ENCODE assay signal across 8 cellular contexts in the genomic region with DNA sequence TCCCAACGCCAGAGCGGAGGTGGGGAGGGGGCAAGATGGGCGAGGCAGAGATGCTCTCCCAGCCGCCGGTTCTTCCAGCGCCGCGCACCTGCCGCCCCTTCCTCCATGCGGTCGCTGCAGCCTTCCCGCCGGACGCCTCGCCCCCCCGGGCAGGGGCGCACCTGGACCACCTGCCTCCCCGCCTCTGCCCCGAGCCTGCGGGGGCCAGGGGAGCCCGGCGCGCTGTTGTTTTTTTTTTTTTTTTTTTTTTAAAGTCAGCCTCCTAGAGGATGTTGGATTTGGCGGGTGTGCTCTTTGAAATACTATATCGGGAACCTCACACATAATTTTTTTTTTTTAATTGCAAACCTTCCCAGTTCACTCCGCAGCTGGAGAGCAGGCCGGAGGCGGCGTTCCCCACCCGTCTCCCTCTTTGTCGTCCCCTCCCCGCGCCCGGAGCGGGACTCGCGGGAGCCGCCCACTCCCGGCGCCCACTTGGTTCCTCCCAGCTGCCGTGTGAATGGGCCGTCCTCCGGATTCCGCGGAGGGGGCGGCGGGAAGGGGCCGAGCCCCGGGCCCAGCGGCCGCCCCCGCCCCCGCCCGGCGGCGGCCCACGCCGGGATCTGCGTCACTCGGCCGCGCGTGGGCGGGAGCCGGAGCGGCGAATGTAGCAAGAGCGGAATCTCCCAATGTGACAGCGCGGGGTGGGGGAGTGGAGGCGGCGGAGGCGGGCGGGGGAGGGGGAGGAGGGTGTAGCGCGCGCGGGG. TPM values are rescaled to one million over a fixed set of nuclear protein-coding genes. Genes with fewer than 3 reads are reported as not detected.
DNase-seq lines count a peak whose midpoint lies in the region; ATAC-seq, FAIRE-seq and TF ChIP-seq lines count a peak whose summit lies in the region.

No MANE protein-coding gene starts in this region.

- H3K36me3 Mint-ChIP-seq in astrocyte (ENCODE audit: low read depth, unreplicated experiment), result no peaks in the 10 kb centered on the region

- H2AFZ ChIP-seq in astrocyte (ENCODE audit: low read depth, low read length), result peak overlapping the region; percentile 58

- TF ChIP-seq CTCF in astrocyte (IDR thresholded peaks at IDR 0.05; ENCODE audit: insufficient read depth, low read depth, low read length), result no peak
- no peak for TF ChIP-seq CTCF in retinal pigment epithelial cell (conservative IDR thresholded peaks at IDR 0.05; ENCODE audit: low read depth, low read length)

- H3K4me2 ChIP-seq in astrocyte (ENCODE audit: low read length), result peak overlapping the region; percentile 84

- FAIRE-seq in astrocyte (lab: Jason Lieb, UNC), result no peak

- no peaks in the 10 kb centered on the region for H3K4me1 ChIP-seq in astrocyte (ENCODE audit: insufficient read depth, low read length)

- H3K4me3 Mint-ChIP-seq in astrocyte (ENCODE audit: unreplicated experiment), result peak overlapping the region; percentile 83

- H3K9me3 ChIP-seq in astrocyte (ENCODE audit: insufficient read depth, low read depth, low read length), result no peaks in the 10 kb centered on the region

- H3K4me1 Mint-ChIP-seq in astrocyte (ENCODE audit: low read depth, unreplicated experiment), result peaks cover 20% of the 10 kb centered on the region

- no peaks in the 10 kb centered on the region for H3K9me3 Mint-ChIP-seq in astrocyte (ENCODE audit: unreplicated experiment)

- H3K4me3 ChIP-seq in astrocyte (ENCODE audit: insufficient read depth, low read depth, low read length), result peak overlapping the region; percentile 61
- peak overlapping the region; percentile 58 for H3K4me3 ChIP-seq in retinal pigment epithelial cell (ENCODE audit: low read length)

- peak; percentile 47 for TF ChIP-seq POLR2A in GM15510 (IDR thresholded peaks at IDR 0.05; ENCODE audit: borderline replicate concordance, extremely low read depth, insufficient read length)

- peaks cover 39% of the 10 kb centered on the region for H3K79me2 ChIP-seq in astrocyte (ENCODE audit: insufficient read depth, low read length)

- peak overlapping the region; percentile 76 for H3K9ac ChIP-seq in astrocyte (ENCODE audit: low read length)

- H3K27me3 Mint-ChIP-seq in astrocyte (ENCODE audit: low read depth, unreplicated experiment), result no peaks in the 10 kb centered on the region

- peaks cover 21% of the 10 kb centered on the region for H4K20me1 ChIP-seq in astrocyte (ENCODE audit: insufficient read depth, low read length)

- no peaks in the 10 kb centered on the region for H3K27me3 ChIP-seq in astrocyte (ENCODE audit: insufficient read depth, low read length)

- peak; percentile 84 for ATAC-seq in HG02798 (IDR thresholded peaks at IDR 0.05; ENCODE audit: poor library complexity, unreplicated experiment)

- peak overlapping the region; percentile 58 for H3K27ac Mint-ChIP-seq in astrocyte (ENCODE audit: unreplicated experiment)

- DNase-seq in NCI-H1436 treated with DMSO at 0.1 percent for 48 hours (lab: John Stamatoyannopoulos, UW) (peak; percentile 11), T-helper 22 cell (ENCODE audit: low read depth) (peak; percentile 91), astrocyte (ENCODE audit: low read depth) (peak; percentile 81), hippocampal formation (lab: John Stamatoyannopoulos, UW) (peak; percentile 88 to 94), retinal pigment epithelial cell (ENCODE audit: low read depth) (peak; percentile 36), OCI-M2 (lab: John Stamatoyannopoulos, UW; ENCODE audit: unreplicated experiment) (no peak)

- H3K27ac ChIP-seq in astrocyte (ENCODE audit: low read depth, low read length), result peak overlapping the region; percentile 29

- H3K36me3 ChIP-seq in astrocyte (ENCODE audit: insufficient read depth, low read length), result no peaks in the 10 kb centered on the region

RNA-seq across cellular contexts. Expression of a gene that starts 0.4 kb away (rescaled TPM):
- total RNA-seq in astrocyte, result 24.2 and 25.4 TPM in 2 replicates
